Comparison of ENCODE assay signal across 25 cellular contexts in the genomic region with DNA sequence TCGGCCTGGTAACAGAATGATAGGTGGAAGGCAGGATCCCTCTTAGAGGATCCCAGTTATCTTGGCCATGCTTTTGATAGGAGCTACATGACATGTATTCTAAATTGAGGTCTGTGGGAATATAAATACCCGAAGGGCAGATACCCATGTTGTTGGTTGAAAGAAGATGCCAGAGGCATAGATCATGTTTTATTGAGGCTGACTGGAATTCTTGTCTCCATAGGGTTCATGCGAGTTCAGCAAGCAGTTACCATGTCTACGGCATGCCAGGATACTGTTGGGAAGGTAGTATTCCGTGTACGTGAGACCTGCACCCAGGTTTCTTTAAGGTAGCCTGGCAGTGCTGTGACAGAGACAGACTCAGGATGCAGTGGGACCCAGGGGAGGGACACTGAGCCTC.
"Had no signal": no experiment of that assay in that cellular context is flagged by ENCODE, and none has a peak within 500 bp of the region (broad histone marks: within the 10 kb centered on the region; RNA-seq: fewer than 3 reads in every experiment).

No MANE protein-coding gene starts in this region.

- ATAC-seq: activated T-cell treated with anti-CD3 and anti-CD28 coated beads, Interleukin-2, amount 50 U/mL, for 4 hours; foreskin keratinocyte; left ventricle myocardium superior had no signal

- H3K27ac ChIP-seq: adrenal gland, ascending aorta, brain microvascular endothelial cell, foreskin keratinocyte, hepatocyte, sigmoid colon, spleen, upper lobe of left lung, VCaP had no signal

- H3K9me3 ChIP-seq: adrenal gland, ascending aorta, sigmoid colon, spleen, upper lobe of left lung had no signal

- H3K36me3 ChIP-seq: adrenal gland, ascending aorta, brain microvascular endothelial cell, sigmoid colon, upper lobe of left lung had no signal

- H3K4me1 ChIP-seq: adrenal gland had no signal

- DNase-seq: activated CD4-positive, CD25-positive, alpha-beta regulatory T cell treated with anti-CD3 and anti-CD28 coated beads, Interleukin-2, amount 50 U/mL, for 72 hours; activated CD8-positive, alpha-beta memory T cell treated with anti-CD3 and anti-CD28 coated beads, Interleukin-2, amount 50 U/mL, for 4 hours; activated naive CD4-positive, alpha-beta T cell; activated T-cell treated with anti-CD3 and anti-CD28 coated beads, Interleukin-2, amount 50 U/mL, for 4 hours; adrenal gland; brain microvascular endothelial cell; caudate nucleus; dermis blood vessel endothelial cell; effector memory CD4-positive, alpha-beta T cell; foreskin keratinocyte; glutamatergic neuron; immature natural killer cell; left ventricle myocardium superior; mammary epithelial cell; nephron progenitor cell; posterior cingulate gyrus; retina; sigmoid colon; spleen; stimulated activated CD4-positive, alpha-beta T cell treated with anti-CD3 and anti-CD28 coated beads, Interleukin-4, amount 100 ng/mL, for 1 hour; stimulated activated naive CD4-positive, alpha-beta T cell treated with Interleukin-2 at 50 U/mL for 16 hours; upper lobe of left lung had no signal

- H3K4me3 ChIP-seq: adrenal gland, ascending aorta, hepatocyte, sigmoid colon, spleen, upper lobe of left lung had no signal

- H3K27me3 ChIP-seq: adrenal gland, ascending aorta, brain microvascular endothelial cell, foreskin keratinocyte, hepatocyte, sigmoid colon, spleen, upper lobe of left lung had no signal
